12 cellular contexts compared by ENCODE assay signal in the genomic region with DNA sequence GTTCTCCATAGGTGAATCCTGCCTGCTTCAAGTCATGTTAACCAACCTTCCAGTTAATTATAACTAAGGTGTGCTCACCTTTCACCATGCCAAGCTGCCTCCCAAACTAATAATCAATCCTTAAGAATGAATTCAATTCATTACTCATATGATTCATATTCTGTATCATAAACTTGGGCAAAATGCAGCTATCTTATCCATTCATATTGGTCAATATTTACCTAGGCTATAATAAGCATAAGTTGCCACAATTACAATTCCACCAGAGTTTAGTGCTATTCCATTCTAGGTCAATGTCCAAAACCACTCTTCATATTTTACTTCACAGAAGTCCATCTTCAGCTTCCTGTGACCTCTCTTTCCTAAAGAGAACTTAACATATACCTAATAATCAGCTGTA. TPM values are rescaled to one million over a fixed set of nuclear protein-coding genes. Genes with fewer than 3 reads are reported as not detected.
A peak's percentile ranks its signal among the peaks of the same experiment; 100 is the strongest.
DNase-seq lines count a peak whose midpoint lies in the region; ATAC-seq and TF ChIP-seq lines count a peak whose summit lies in the region.
"Had no signal": no experiment of that assay in that cellular context is flagged by ENCODE, and none has a peak within 500 bp of the region (broad histone marks: within the 10 kb centered on the region; RNA-seq: fewer than 3 reads in every experiment).

No MANE protein-coding gene starts in this region.

- H3K4me1 ChIP-seq in hepatocyte (ENCODE audit: insufficient read depth) (peaks cover 57% of the 10 kb centered on the region), transverse colon (peaks cover 30 to 93% (median 57%) of the 10 kb centered on the region in 4 donors)

- H3K9me3 ChIP-seq in SU-DHL-6 (ENCODE audit: insufficient read depth, low read length) (no peaks in the 10 kb centered on the region), hepatocyte (ENCODE audit: low read depth) (no peaks in the 10 kb centered on the region), transverse colon (no peaks in the 10 kb centered on the region)

- no peaks in the 10 kb centered on the region for H3K9me2 ChIP-seq in SU-DHL-6 (replicated peaks; ENCODE audit: insufficient read depth, low read length)
- H3K9me2 ChIP-seq in hepatocyte (replicated peaks; ENCODE audit: insufficient read depth): no peaks in the 10 kb centered on the region

- intact Hi-C loops in transverse colon (cut with DNase I; ENCODE audit: low total_unique reads): no loop called here

- H3K4me3 Mint-ChIP-seq in activated T-cell treated with anti-CD3 and anti-CD28 coated beads, Interleukin-2, amount 50 U/mL, for 4 hours: peak overlapping the region; percentile 37

- H3K27me3 Mint-ChIP-seq in activated T-cell treated with anti-CD3 and anti-CD28 coated beads, Interleukin-2, amount 50 U/mL, for 4 hours (ENCODE audit: low read depth): no peaks in the 10 kb centered on the region

- no peak for DNase-seq in activated T-cell treated with anti-CD3 and anti-CD28 coated beads, Interleukin-2, amount 50 U/mL, for 4 hours
- DNase-seq in activated T-cell treated with anti-CD3 and anti-CD28 coated beads for 4 hours (no peak), hepatocyte (ENCODE audit: low spot score) (no peak), transverse colon (no peak), NCI-H1092 (lab: John Stamatoyannopoulos, UW) (no peak), NCI-H510A (lab: John Stamatoyannopoulos, UW) (no peak), NOMO-1 treated with dmso at 0.1 percent for 144 hours (lab: John Stamatoyannopoulos, UW; ENCODE audit: unreplicated experiment) (no peak)
- DNase-seq: activated effector memory CD4-positive, alpha-beta T cell treated with anti-CD3 and anti-CD28 coated beads, Interleukin-2, amount 50 U/mL, for 16 hours; dermis blood vessel endothelial cell; NCI-H1930; nucleus accumbens had no signal

- no peaks in the 10 kb centered on the region for H3K9me3 Mint-ChIP-seq in activated T-cell treated with anti-CD3 and anti-CD28 coated beads, Interleukin-2, amount 50 U/mL, for 4 hours

- H4K20me1 ChIP-seq in SU-DHL-6 (ENCODE audit: low read depth, low read length) (no peaks in the 10 kb centered on the region), hepatocyte (ENCODE audit: insufficient read depth, poor library complexity, severe bottlenecking) (peaks cover 22% of the 10 kb centered on the region)

- H3K27me3 ChIP-seq in SU-DHL-6 (ENCODE audit: low read length) (no peaks in the 10 kb centered on the region), hepatocyte (no peaks in the 10 kb centered on the region), transverse colon (no peaks in the 10 kb centered on the region)

- peak overlapping the region; percentile 98 for H3K27ac ChIP-seq in SU-DHL-6 (ENCODE audit: low read depth, low read length)
- peak overlapping the region; percentile 45 for H3K27ac ChIP-seq in hepatocyte
- peak overlapping the region; percentile 54 to 74 (median 70) for H3K27ac ChIP-seq in transverse colon

- no peak for ATAC-seq in activated T-cell treated with anti-CD3 and anti-CD28 coated beads, Interleukin-2, amount 50 U/mL, for 4 hours

- H3K9ac ChIP-seq in SU-DHL-6 (ENCODE audit: low read length): peak overlapping the region; percentile 63

- peaks cover 94% of the 10 kb centered on the region for H3K79me2 ChIP-seq in SU-DHL-6 (ENCODE audit: insufficient read depth, low read length)
- H3K79me2 ChIP-seq in hepatocyte: peaks cover 100% of the 10 kb centered on the region

- no peak for TF ChIP-seq CTCF in SU-DHL-6 (IDR thresholded peaks at IDR 0.05; ENCODE audit: insufficient read depth, low read length, poor library complexity, severe bottlenecking)
- TF ChIP-seq CTCF in hepatocyte (IDR thresholded peaks at IDR 0.05; ENCODE audit: poor library complexity): no peak
- TF ChIP-seq CTCF in transverse colon (IDR thresholded peaks at IDR 0.05): no peak

- H3K36me3 ChIP-seq in SU-DHL-6 (ENCODE audit: low read length) (peaks cover 6% of the 10 kb centered on the region; the same call in 1 of the 2 replicates), hepatocyte (replicated peaks; ENCODE audit: insufficient read depth, low read depth) (no peaks in the 10 kb centered on the region), transverse colon (no peaks in the 10 kb centered on the region)

- H3K4me2 ChIP-seq in SU-DHL-6 (ENCODE audit: low read depth, low read length, poor library complexity, severe bottlenecking) (peak overlapping the region; percentile 99), hepatocyte (peak overlapping the region; percentile 57)

- H2AFZ ChIP-seq in SU-DHL-6 (ENCODE audit: low read depth, low read length, severe bottlenecking): no peak overlapping the region
- H2AFZ ChIP-seq in hepatocyte: no peak overlapping the region

- peaks cover 64% of the 10 kb centered on the region for H3K4me1 Mint-ChIP-seq in activated T-cell treated with anti-CD3 and anti-CD28 coated beads, Interleukin-2, amount 50 U/mL, for 4 hours (ENCODE audit: low read depth)

- peak overlapping the region; percentile 53 for H3K4me3 ChIP-seq in SU-DHL-6 (ENCODE audit: insufficient read depth, low read length, poor library complexity, severe bottlenecking)
- no peak overlapping the region for H3K4me3 ChIP-seq in hepatocyte
- H3K4me3 ChIP-seq in transverse colon: no peak overlapping the region

- TF ChIP-seq POLR2A in transverse colon (IDR thresholded peaks at IDR 0.05): no peak

- in situ Hi-C loops in transverse colon (cut with MboI; ENCODE audit: low pct_ligation_motif_present in 1 of 4, low pct_unique_long_range_greater_than_20kb in 1 of 4, low sequenced_read_pairs in 3 of 4): no loop called here

- peaks cover 72% of the 10 kb centered on the region for H3F3A ChIP-seq in SU-DHL-6 (ENCODE audit: insufficient read depth)

- no peak for TF ChIP-seq EP300 in transverse colon (IDR thresholded peaks at IDR 0.05; ENCODE audit: low read depth)

- H3K36me3 Mint-ChIP-seq in activated T-cell treated with anti-CD3 and anti-CD28 coated beads, Interleukin-2, amount 50 U/mL, for 4 hours (ENCODE audit: insufficient read depth): peaks cover 2% of the 10 kb centered on the region

RNA-seq across cellular contexts. Expression of a gene that starts 13.4 kb away (rescaled TPM):
- total RNA-seq in activated T-cell treated with anti-CD3 and anti-CD28 coated beads, Interleukin-2, amount 50 U/mL, for 4 hours: 10 to 100 TPM; 49.0 to 56.6 (median 55.9) TPM
- 91.1 and 94.6 TPM in 2 replicates for total RNA-seq in hepatocyte
- polyA plus RNA-seq in hepatocyte: 39.4 and 44.4 TPM in 2 replicates
- 100 to 1,000 TPM in 3 of 4 donors, 10 to 100 TPM in 1; 38.0 to 123 (median 105) TPM for total RNA-seq in transverse colon

RNA-seq across cellular contexts. Expression of a gene that starts 55.6 kb away (rescaled TPM):
- total RNA-seq in activated T-cell treated with anti-CD3 and anti-CD28 coated beads, Interleukin-2, amount 50 U/mL, for 4 hours: 10 to 100 TPM in 2 of 3 donors, 1 to 10 TPM in 1; 8.5 to 17.5 (median 13.9) TPM
- total RNA-seq in hepatocyte: 6.1 and 8.4 TPM in 2 replicates
- polyA plus RNA-seq in hepatocyte: 8.4 and 11.3 TPM in 2 replicates
- total RNA-seq in transverse colon: 10 to 100 TPM in 1 of 4 donors, 1 to 10 TPM in 3; 3.4 to 10.3 (median 8.3) TPM

Comparison
In these comparisons a context has a peak if more than half of its experiments do, and no peak if none do; other contexts are left out.
1. H3K27ac ChIP-seq: peak in every context shown above with its lines; median percentile 98 in SU-DHL-6; 70 in transverse colon; 45 in hepatocyte.